15 cellular contexts compared by ENCODE assay signal in the genomic region with DNA sequence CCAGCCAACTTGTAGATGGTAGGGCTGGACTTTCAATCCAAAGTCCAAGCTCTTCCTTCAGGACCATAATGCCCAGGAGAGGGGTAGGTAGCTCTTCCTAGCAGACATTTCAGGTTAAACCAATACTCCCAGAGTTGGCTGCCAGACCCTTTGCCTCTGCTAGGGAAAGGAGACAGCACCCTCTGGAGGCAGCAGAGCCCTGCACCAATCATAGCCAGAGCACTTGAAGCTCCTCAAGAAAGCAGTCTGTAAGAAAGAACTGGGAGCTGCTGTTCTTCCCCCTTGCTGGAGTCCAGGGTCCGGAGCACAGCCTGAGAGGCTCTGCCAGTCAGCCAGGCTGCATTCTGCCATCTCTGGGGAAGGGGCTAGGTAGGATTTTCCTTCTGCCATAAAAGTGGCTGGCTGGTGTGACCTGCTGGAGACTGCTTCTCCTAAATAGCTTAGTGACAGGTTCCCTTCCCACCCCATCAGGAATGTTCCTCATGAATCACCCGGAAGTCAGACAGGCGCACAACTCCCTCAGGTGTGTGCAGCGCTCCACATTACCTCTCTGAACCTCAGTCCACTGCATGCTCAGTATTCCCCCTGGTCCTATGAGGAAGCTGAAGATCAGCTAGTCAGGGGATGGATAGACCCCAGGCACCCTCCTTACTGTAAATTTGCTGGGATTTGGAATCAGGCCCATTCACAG. TPM values are rescaled to one million over a fixed set of nuclear protein-coding genes. Genes with fewer than 3 reads are reported as not detected.
DNase-seq lines count a peak whose midpoint lies in the region; ATAC-seq, FAIRE-seq and TF ChIP-seq lines count a peak whose summit lies in the region.
"Not testable (repeated sequence)": the region's sequence is repeated elsewhere in the genome, so short reads cannot be mapped to it uniquely, and the experiment has no call there.
"Had no signal": no experiment of that assay in that cellular context is flagged by ENCODE, and none has a peak within 500 bp of the region (broad histone marks: within the 10 kb centered on the region; RNA-seq: fewer than 3 reads in every experiment).

No MANE protein-coding gene starts in this region.

- H3K27ac ChIP-seq in A673 (ENCODE audit: low read depth, low read length, poor library complexity, severe bottlenecking); OCI-LY7 (ENCODE audit: low read depth, low read length, poor library complexity, severe bottlenecking); K562 (ENCODE audit: extremely low read depth, low read depth, low read length); smooth muscle cell (ENCODE audit: low read depth): not testable (repeated sequence)

- 0 out of 2 replicates have a peak, but pooled peaks have one; percentile 20 for TF ChIP-seq CTCF in A673 (conservative IDR thresholded peaks at IDR 0.05; ENCODE audit: low read depth, low read length)
- TF ChIP-seq CTCF in GM13977 (IDR thresholded peaks at IDR 0.05; ENCODE audit: extremely low read depth, insufficient read depth, missing control alignments) = peak; percentile 7
- TF ChIP-seq CTCF in OCI-LY7 (conservative IDR thresholded peaks at IDR 0.05; ENCODE audit: low read length) = 0 out of 2 replicates have a peak, but pooled peaks have one; percentile 21
- peak in 1 of 3 experiments; percentile 11; a peak in 1 of 6 replicates for TF ChIP-seq CTCF in K562 (IDR thresholded peaks at IDR 0.05 in 2 of 3, conservative IDR thresholded peaks at IDR 0.05 in 1 of 3; ENCODE audit: insufficient read depth in 2 of 3, low read depth in 1 of 3, low read length in 3 of 3)
- TF ChIP-seq CTCF in mucosa of descending colon (IDR thresholded peaks at IDR 0.05) = not testable (repeated sequence)
- peak; percentile 33 for TF ChIP-seq CTCF in smooth muscle cell (IDR thresholded peaks at IDR 0.05; ENCODE audit: borderline replicate concordance, insufficient read depth, poor library complexity, severe bottlenecking)

- not testable (repeated sequence) for TF ChIP-seq RAD21 in K562 (CRISPR knock-in tag; conservative IDR thresholded peaks at IDR 0.05 in 1 of 2, IDR thresholded peaks at IDR 0.05 in 1 of 2)

- H3K36me3 ChIP-seq in A673 (ENCODE audit: insufficient read depth, low read length, poor library complexity, severe bottlenecking); OCI-LY7 (ENCODE audit: insufficient read depth, low read length); K562 (ENCODE audit: control insufficient read depth, insufficient read depth, low read length); mucosa of descending colon (ENCODE audit: low read depth); smooth muscle cell (ENCODE audit: low read depth): not testable (repeated sequence)

- not testable (repeated sequence) for H3K4me3 ChIP-seq in A673 (ENCODE audit: low read depth, low read length, poor library complexity, severe bottlenecking); OCI-LY7 (ENCODE audit: low read depth, low read length, poor library complexity, severe bottlenecking); K562; mucosa of descending colon; smooth muscle cell

- H3K4me1 ChIP-seq in A673 (ENCODE audit: insufficient read depth, low read length, poor library complexity, severe bottlenecking); OCI-LY7 (ENCODE audit: insufficient read depth, low read length, poor library complexity, severe bottlenecking); K562 (replicated peaks in 1 of 2; ENCODE audit: control insufficient read depth in 2 of 2, insufficient read depth in 2 of 2, low read length in 2 of 2); mucosa of descending colon (ENCODE audit: low read depth); smooth muscle cell (ENCODE audit: low read depth): not testable (repeated sequence)

- not testable (repeated sequence) for H3K9ac ChIP-seq in K562 (ENCODE audit: insufficient read depth in 1 of 2, low read depth in 2 of 2, low read length in 2 of 2); smooth muscle cell (ENCODE audit: low read depth)

- H3K4me2 ChIP-seq in OCI-LY7 (ENCODE audit: low read length); K562 (ENCODE audit: insufficient read depth, low read length); smooth muscle cell: not testable (repeated sequence)

- not testable (repeated sequence) for H2AFZ ChIP-seq in OCI-LY7 (ENCODE audit: low read length); K562 (ENCODE audit: low read depth, low read length); smooth muscle cell (ENCODE audit: low read depth)

- CTCF ChIA-PET in A673 (lab: Charles Lee); OCI-LY7 (lab: Charles Lee; ENCODE audit: unreplicated experiment); K562 (lab: Yijun Ruan, JAX; ENCODE audit: low intra/inter-chr PET ratio): not testable (repeated sequence)

- not testable (repeated sequence) for H4K20me1 ChIP-seq in OCI-LY7 (ENCODE audit: insufficient read depth, low read length); K562 (replicated peaks; ENCODE audit: control insufficient read depth, insufficient read depth, low read length); smooth muscle cell (ENCODE audit: low read depth)

- not testable (repeated sequence) for H3K9me1 ChIP-seq in K562 (ENCODE audit: control insufficient read depth, insufficient read depth, low read length)

- H3K9me3 ChIP-seq in A673 (ENCODE audit: low read depth, low read length, poor library complexity, severe bottlenecking); OCI-LY7 (ENCODE audit: low read length); K562 (replicated peaks; ENCODE audit: control insufficient read depth, insufficient read depth, low read depth, low read length); mucosa of descending colon; smooth muscle cell (replicated peaks; ENCODE audit: low read depth): not testable (repeated sequence)

- H3K9me2 ChIP-seq in OCI-LY7 (ENCODE audit: insufficient read depth, low read length) = not testable (repeated sequence)

- H3F3A ChIP-seq in smooth muscle cell (ENCODE audit: low read depth) = not testable (repeated sequence)

- DNase-seq in A673 (ENCODE audit: low spot score); GM13977 (ENCODE audit: low spot score); OCI-LY7 (ENCODE audit: low spot score); K562 (ENCODE audit: extremely low read depth in 1 of 4, low spot score in 3 of 4); left ventricle myocardium superior; smooth muscle cell (lab: John Stamatoyannopoulos, UW; ENCODE audit: unreplicated experiment): not testable (repeated sequence)
- peak in 1 of 3 donors; percentile 49 for DNase-seq in mucosa of descending colon

- not testable (repeated sequence) for TF ChIP-seq EP300 in K562 (IDR thresholded peaks at IDR 0.05; ENCODE audit: low read length)

- in situ Hi-C loops in GM13977 (cut with MboI; ENCODE audit: low pct_unique_long_range_greater_than_20kb, low sequenced_read_pairs, unreplicated experiment); K562 (cut with MboI): not testable (repeated sequence)

- no CpG with 5 or more reads among the region's 4 CpGs for WGBS in K562 (ENCODE audit: insufficient coverage, low coverage, missing lambda C conversion rate)
- WGBS in smooth muscle cell (ENCODE audit: low lambda C conversion rate) = 50% methylated on average over 1 of the region's 4 CpGs

- peak; percentile 63 for FAIRE-seq in K562 (lab: Jason Lieb, UNC)

- ATAC-seq in K562 = peak; percentile 90
- peak; percentile 71 for ATAC-seq in esophagus mucosa
- ATAC-seq in left ventricle myocardium superior = peak; percentile 74
- peak; percentile 87 for ATAC-seq in mucosa of descending colon

- intact Hi-C loops in A673 (cut with micrococcal nuclease; ENCODE audit: unreplicated experiment); OCI-LY7 (cut with micrococcal nuclease; ENCODE audit: unreplicated experiment); K562 (cut with micrococcal nuclease); left ventricle myocardium superior (cut with micrococcal nuclease); mucosa of descending colon (cut with DNase I, micrococcal nuclease): not testable (repeated sequence)

- H3K27me3 ChIP-seq in A673 (replicated peaks; ENCODE audit: insufficient read depth, low read depth, low read length, poor library complexity); K562 (ENCODE audit: control insufficient read depth in 2 of 2, insufficient read depth in 2 of 2, low read length in 2 of 2); smooth muscle cell (ENCODE audit: low read depth): not testable (repeated sequence)

- POLR2A ChIA-PET in A673 (lab: Charles Lee; ENCODE audit: low non-redundant PET); OCI-LY7 (lab: Charles Lee); K562 (lab: Yijun Ruan, JAX): not testable (repeated sequence)

- not testable (repeated sequence) for H3K79me2 ChIP-seq in OCI-LY7 (ENCODE audit: insufficient read depth, low read depth, low read length); K562 (ENCODE audit: control insufficient read depth, insufficient read depth, low read length); smooth muscle cell (ENCODE audit: low read depth)

- not testable (repeated sequence) for BruUV-seq in A673 (replicated peaks; lab: Mats Ljungman, UMichigan); OCI-LY7 (replicated peaks; lab: Mats Ljungman, UMichigan); K562 (replicated peaks; lab: Mats Ljungman, UMichigan)

- not testable (repeated sequence) for TF ChIP-seq POLR2A in K562 (conservative IDR thresholded peaks at IDR 0.05)

RNA-seq across cellular contexts. Expression of a gene that starts 2.5 kb away (rescaled TPM):
- total RNA-seq in A673 (2021) (not detected in 2 replicates), OCI-LY7 (2022) (not detected in 2 replicates), K562 (2014; rRNA removed) (not detected in 2 replicates), K562 (2014; rRNA removed; fragmentation: Illumina TruSeq; extraction: Trizol) (not detected in 2 replicates), K562 (2015; rRNA removed; fragmentation: Illumina TruSeq; extraction: Trizol) (not detected in 2 replicates), K562 (2021) (not detected in 2 replicates), esophagus mucosa (0.32 TPM), left ventricle myocardium superior (not detected), mucosa of descending colon (10 to 100 TPM; 11.2 to 25.3 (median 18.9) TPM), smooth muscle cell (0.09 TPM in 1 of 2 replicates, not detected in the other)
- total RNA-seq in OCI-LY7 (2014; rRNA removed; shearing (Covaris generic)) = not detected in 2 replicates
- not detected in 2 replicates for total RNA-seq in K562 (2011; cell fraction: chromatin; rRNA removed; ENCODE audit: low replicate concordance)
- total RNA-seq in K562 (2011; cell fraction: nucleolus; rRNA removed) = not detected in 2 replicates
- not detected in 2 replicates for total RNA-seq in K562 (2011; cell fraction: nucleoplasm; rRNA removed)
- polyA plus RNA-seq in K562 (2011; rRNA removed) (not detected in 2 replicates), K562 (2014; fragmentation: Illumina TruSeq; extraction: Trizol) (not detected in 2 replicates), K562 (2014; fragmentation: Nextera tagmentation; extraction: Ambion mirVana) (not detected), K562 (2014; rRNA removed) (not detected in 2 replicates), smooth muscle cell (0.21 TPM in 1 of 2 replicates, not detected in the other)
- polyA plus RNA-seq in K562 (2011; cell fraction: cytosol; rRNA removed) = not detected in 2 replicates
- polyA plus RNA-seq in K562 (2011; cell fraction: nucleus; rRNA removed) = not detected in 2 replicates
- polyA plus RNA-seq in K562 (2012) = not detected in 2 replicates
- polyA minus RNA-seq in K562 (2011; rRNA and poly(A)+ RNA removed) = not detected in 2 replicates
- not detected in 2 replicates for polyA minus RNA-seq in K562 (2011; cell fraction: cytosol; rRNA and poly(A)+ RNA removed)
- not detected in 2 replicates for polyA minus RNA-seq in K562 (2011; cell fraction: nucleus; rRNA and poly(A)+ RNA removed)
- total RNA-seq: esophagus muscularis mucosa, H7, HT1080, kidney, mesenteric fat pad, ureter had no signal
- polyA plus RNA-seq: ovary had no signal
